In genomic region chr12:29113101-29113500, GRCh38 we compare ENCODE assay signal across 23 cellular contexts. TPM values are rescaled to one million over a fixed set of nuclear protein-coding genes. Genes with fewer than 3 reads are reported as not detected.
DNase-seq lines count a peak whose midpoint lies in the region; ATAC-seq and TF ChIP-seq lines count a peak whose summit lies in the region.
"Had no signal": no experiment of that assay in that cellular context is flagged by ENCODE, and none has a peak within 500 bp of the region (broad histone marks: within the 10 kb centered on the region; RNA-seq: fewer than 3 reads in every experiment).

No MANE protein-coding gene starts in this region.

- no peaks in the 10 kb centered on the region for H3K27me3 ChIP-seq in PC-3 (ENCODE audit: low read length)
- no peaks in the 10 kb centered on the region for H3K27me3 ChIP-seq in GM23338 (ENCODE audit: insufficient read depth)
- H3K27me3 ChIP-seq in CD8-positive, alpha-beta T cell (ENCODE audit: insufficient read depth, low read length), result no peaks in the 10 kb centered on the region
- H3K27me3 ChIP-seq: cardiac muscle cell, spleen had no signal

- H3K36me3 Mint-ChIP-seq in GM23338 (ENCODE audit: low read depth), result peaks cover 5% of the 10 kb centered on the region; the same call in 2 of the 3 replicates
- peaks cover 3% of the 10 kb centered on the region for H3K36me3 Mint-ChIP-seq in CD8-positive, alpha-beta T cell
- H3K36me3 Mint-ChIP-seq: CD14-positive monocyte; stimulated activated memory B cell treated with anti-CD40 and anti-IgM and Interleukin-4, amounts not matched to agents 10 μg/mL and 1 μg/mL and 100 μg/mL, for 72 hours had no signal

- no peak overlapping the region for H3K27ac ChIP-seq in PC-3 (ENCODE audit: low read length)
- no peak overlapping the region for H3K27ac ChIP-seq in GM23338 (ENCODE audit: low read depth)
- H3K27ac ChIP-seq in CD8-positive, alpha-beta T cell (ENCODE audit: low read depth, low read length), result no peak overlapping the region
- H3K27ac ChIP-seq: cardiac muscle cell, KMS-11, spleen, WERI-Rb-1 had no signal

- intact Hi-C loops in PC-3 (cut with micrococcal nuclease), result no loop called here
- intact Hi-C loops in CD8-positive, alpha-beta T cell (cut with DNase I, micrococcal nuclease), result no loop called here

- TF ChIP-seq CTCF in PC-3 (conservative IDR thresholded peaks at IDR 0.05; ENCODE audit: low read depth, low read length) (no peak), GM23338 (conservative IDR thresholded peaks at IDR 0.05; ENCODE audit: low read depth in 2 of 2) (no peak)
- TF ChIP-seq CTCF in CD8-positive, alpha-beta T cell (IDR thresholded peaks at IDR 0.05), result no peak

- no peak overlapping the region for H3K4me3 Mint-ChIP-seq in GM23338
- H3K4me3 Mint-ChIP-seq in CD8-positive, alpha-beta T cell, result no peak overlapping the region
- H3K4me3 Mint-ChIP-seq: activated naive CD4-positive, alpha-beta T cell treated with anti-CD3 and anti-CD28 coated beads for 36 hours; CD14-positive monocyte; dendritic cell treated with granulocyte-macrophage colony-stimulating factor and Interleukin-4, amounts not matched to agents 40 ng/mL and 50 ng/mL, for 4 days; stimulated activated memory B cell treated with anti-CD40 and anti-IgM and Interleukin-4, amounts not matched to agents 10 μg/mL and 1 μg/mL and 100 μg/mL, for 72 hours had no signal

- H3K27me3 Mint-ChIP-seq in GM23338 (ENCODE audit: insufficient read depth, low read depth, poor library complexity), result no peaks in the 10 kb centered on the region
- no peaks in the 10 kb centered on the region for H3K27me3 Mint-ChIP-seq in CD8-positive, alpha-beta T cell (ENCODE audit: low read depth)
- H3K27me3 Mint-ChIP-seq: naive B cell had no signal

- ATAC-seq in PC-3 (peak; percentile 74), GM23338 (no peak)
- ATAC-seq in CD8-positive, alpha-beta T cell, result no peak
- ATAC-seq: stimulated activated memory B cell treated with anti-CD40 and anti-IgM and Interleukin-4, amounts not matched to agents 10 μg/mL and 1 μg/mL and 100 μg/mL, for 72 hours had no signal

- H4K20me1 ChIP-seq in PC-3 (ENCODE audit: low read length) (no peaks in the 10 kb centered on the region), GM23338 (replicated peaks; ENCODE audit: insufficient read depth) (no peaks in the 10 kb centered on the region)

- no peak overlapping the region for H3K9ac ChIP-seq in PC-3 (ENCODE audit: low read length)
- H3K9ac ChIP-seq: KMS-11 had no signal

- peak overlapping the region; percentile 8; the same call in 1 of the 2 replicates for H3K4me2 ChIP-seq in PC-3 (ENCODE audit: low read length)
- no peak overlapping the region for H3K4me2 ChIP-seq in GM23338
- H3K4me2 ChIP-seq: KMS-11 had no signal

- peaks cover 12% of the 10 kb centered on the region for H3K4me1 ChIP-seq in PC-3 (ENCODE audit: insufficient read depth, low read length)
- H3K4me1 ChIP-seq in GM23338 (ENCODE audit: insufficient read depth), result no peaks in the 10 kb centered on the region
- no peaks in the 10 kb centered on the region for H3K4me1 ChIP-seq in CD8-positive, alpha-beta T cell (ENCODE audit: insufficient read depth, low read length)
- H3K4me1 ChIP-seq: spleen had no signal

- H3K4me1 Mint-ChIP-seq in GM23338, result no peaks in the 10 kb centered on the region
- no peaks in the 10 kb centered on the region for H3K4me1 Mint-ChIP-seq in CD8-positive, alpha-beta T cell (ENCODE audit: low read depth)
- H3K4me1 Mint-ChIP-seq: CD14-positive monocyte; naive B cell; stimulated activated memory B cell treated with anti-CD40 and anti-IgM and Interleukin-4, amounts not matched to agents 10 μg/mL and 1 μg/mL and 100 μg/mL, for 72 hours had no signal

- CTCF ChIA-PET in PC-3 (lab: Charles Lee), result no interaction called here
- CTCF ChIA-PET in CD8-positive, alpha-beta T cell (lab: Charles Lee), result no interaction called here

- peaks cover 36% of the 10 kb centered on the region for H3K9me3 Mint-ChIP-seq in GM23338
- peaks cover 23% of the 10 kb centered on the region for H3K9me3 Mint-ChIP-seq in CD8-positive, alpha-beta T cell

- peaks cover 11% of the 10 kb centered on the region for H3K9me3 ChIP-seq in PC-3 (ENCODE audit: low read length)
- no peaks in the 10 kb centered on the region for H3K9me3 ChIP-seq in CD8-positive, alpha-beta T cell (ENCODE audit: low read length)

- H3K36me3 ChIP-seq in PC-3 (ENCODE audit: low read depth, low read length) (no peaks in the 10 kb centered on the region), GM23338 (ENCODE audit: insufficient read depth) (no peaks in the 10 kb centered on the region)
- no peaks in the 10 kb centered on the region for H3K36me3 ChIP-seq in CD8-positive, alpha-beta T cell (ENCODE audit: insufficient read depth, low read length)
- H3K36me3 ChIP-seq: cardiac muscle cell, spleen, WERI-Rb-1 had no signal

- H3K27ac Mint-ChIP-seq in GM23338, result no peak overlapping the region
- no peak overlapping the region for H3K27ac Mint-ChIP-seq in CD8-positive, alpha-beta T cell
- H3K27ac Mint-ChIP-seq: activated naive CD4-positive, alpha-beta T cell treated with anti-CD3 and anti-CD28 coated beads for 36 hours; CD14-positive monocyte; dendritic cell treated with granulocyte-macrophage colony-stimulating factor and Interleukin-4, amounts not matched to agents 40 ng/mL and 50 ng/mL, for 4 days; naive B cell; stimulated activated memory B cell treated with anti-CD40 and anti-IgM and Interleukin-4, amounts not matched to agents 10 μg/mL and 1 μg/mL and 100 μg/mL, for 72 hours had no signal

- H3K9me2 ChIP-seq in PC-3 (replicated peaks; ENCODE audit: low read length) (no peaks in the 10 kb centered on the region), GM23338 (ENCODE audit: insufficient read depth) (no peaks in the 10 kb centered on the region; the same call in 1 of the 2 replicates)

- no TSS peak for BruUV-seq in PC-3 (replicated peaks; lab: Mats Ljungman, UMichigan)

- no peak overlapping the region for H3K4me3 ChIP-seq in PC-3 (ENCODE audit: low read length)
- no peak overlapping the region for H3K4me3 ChIP-seq in GM23338
- H3K4me3 ChIP-seq in CD8-positive, alpha-beta T cell (ENCODE audit: low read depth, low read length), result no peak overlapping the region
- H3K4me3 ChIP-seq: cardiac muscle cell, spleen had no signal

- POLR2A ChIA-PET in PC-3 (lab: Charles Lee; ENCODE audit: unreplicated experiment), result no interaction called here
- POLR2A ChIA-PET in CD8-positive, alpha-beta T cell (lab: Charles Lee), result no interaction called here

- no peak overlapping the region for H2AFZ ChIP-seq in PC-3 (ENCODE audit: low read length)
- no peak overlapping the region for H2AFZ ChIP-seq in GM23338

- H3F3A ChIP-seq in PC-3 (ENCODE audit: low read length, unreplicated experiment), result no peaks in the 10 kb centered on the region
- no peaks in the 10 kb centered on the region for H3F3A ChIP-seq in GM23338 (replicated peaks; ENCODE audit: low read depth)

- H3K79me2 ChIP-seq in PC-3 (ENCODE audit: low read length) (no peaks in the 10 kb centered on the region), GM23338 (replicated peaks; ENCODE audit: insufficient read depth) (no peaks in the 10 kb centered on the region)

- DNase-seq in EL, result peak; percentile 68
- DNase-seq in PC-3, result peak; percentile 85
- peak; percentile 44 for DNase-seq in dedifferentiated amniotic fluid mesenchymal stem cell (ENCODE audit: extremely low spot score)
- peak; percentile 8 for DNase-seq in non-pigmented ciliary epithelial cell (ENCODE audit: low read depth)
- no peak for DNase-seq in DMS153 (lab: John Stamatoyannopoulos, UW)
- no peak for DNase-seq in NOMO-1 treated with dmso at 0.1 percent for 144 hours (lab: John Stamatoyannopoulos, UW; ENCODE audit: unreplicated experiment)
- no peak for DNase-seq in GM23338 (ENCODE audit: low spot score)
- DNase-seq in CD8-positive, alpha-beta T cell, result no peak
- DNase-seq: ACHN; activated naive CD4-positive, alpha-beta T cell treated with anti-CD3 and anti-CD28 coated beads for 36 hours; MV-4-11; naive B cell; NCI-H1694; NCI-H2171 treated with DMSO at 0.1 percent for 48 hours; NCI-H526 treated with DMSO at 0.1 percent for 48 hours; spleen; stimulated activated CD4-positive, alpha-beta T cell treated with anti-CD3 and anti-CD28 coated beads, Interleukin-4, amount 100 ng/mL, for 1 hour; WERI-Rb-1 had no signal

RNA-seq across cellular contexts. Expression of gene FAR2, which starts 36.0 kb away (rescaled TPM):
- total RNA-seq in PC-3 (2014; rRNA removed), result 10.2 and 13.5 TPM in 2 replicates
- 18.7 and 25.9 TPM in 2 replicates for total RNA-seq in GM23338 (2014; rRNA removed; shearing (Covaris generic))
- polyA plus RNA-seq in GM23338 (2016; fragmentation: Nextera tagmentation; extraction: Ambion mirVana), result 20.2 and 22.6 TPM in 2 replicates
- total RNA-seq in CD8-positive, alpha-beta T cell, result under 1 TPM; 0.24 to 0.86 TPM

Comparison
In these comparisons a context has a peak if more than half of its experiments do, and no peak if none do; other contexts are left out.
1. DNase-seq: peak in EL (single experiment), PC-3 (single experiment), dedifferentiated amniotic fluid mesenchymal stem cell (single experiment) and non-pigmented ciliary epithelial cell (single experiment); none in DMS153 (single experiment), NOMO-1 treated with dmso at 0.1 percent for 144 hours (single experiment), GM23338 (single experiment) and CD8-positive, alpha-beta T cell (0 of 7).